In genomic region chr10:36254191-36254590, GRCh38 we compare ENCODE assay signal across 1 cellular context.
TF ChIP-seq lines count a peak whose summit lies in the region.

No MANE protein-coding gene starts in this region.

TF ChIP-seq in SK-N-SH treated with all-trans-retinoic acid at 6 μM for 48 hours, 23 proteins besides CTCF, POLR2A, EP300 and RAD21 (continued from another document):
- TF ChIP-seq ZNF70 (CRISPR knock-in tag; IDR thresholded peaks at IDR 0.05), result no peak
